8 cellular contexts compared by ENCODE assay signal in genomic region chr19:572140-572890, GRCh38. TPM values are rescaled to one million over a fixed set of nuclear protein-coding genes. Genes with fewer than 3 reads are reported as not detected.
DNase-seq lines count a peak whose midpoint lies in the region; TF ChIP-seq lines count a peak whose summit lies in the region.

TSS of gene BSG (plus strand) at chr19:572596. CDS start at chr19:572635, 39 bp downstream.

- H3F3A ChIP-seq in MM.1S (ENCODE audit: insufficient read depth, low read length) (peaks cover 14% of the 10 kb centered on the region), neural cell (ENCODE audit: insufficient read depth, low read length, poor library complexity, severe bottlenecking) (no peaks in the 10 kb centered on the region)

- no peak for TF ChIP-seq RAD21 in neural cell (conservative IDR thresholded peaks at IDR 0.05)

- peak within 1 kb of the TSS; percentile 98 for H3K4me3 ChIP-seq in HAP-1
- peak within 1 kb of the TSS; percentile 95 for H3K4me3 ChIP-seq in MM.1S (ENCODE audit: low read length)
- peak within 1 kb of the TSS; percentile 99 for H3K4me3 ChIP-seq in neural cell (ENCODE audit: low read length)
- H3K4me3 ChIP-seq in stomach: peak within 1 kb of the TSS; percentile 92 to 99 (median 96)

- in situ Hi-C loops in HAP-1 (cut with MboI; ENCODE audit: low sequenced_read_pairs): no loop called here

- intact Hi-C loops in stomach (cut with DNase I; ENCODE audit: low total_unique reads): loop anchor here (10.0 kb wide), 1 partner anchor 62 kb away; the partner anchor contains the start of genes FGF22 and POLRMT

- H2AFZ ChIP-seq in MM.1S (ENCODE audit: low read length): peak within 1 kb of the TSS; percentile 88
- peak within 1 kb of the TSS; percentile 28 for H2AFZ ChIP-seq in neural cell (ENCODE audit: low read depth, low read length)

- DNase-seq in ELF-1 (ENCODE audit: low read depth, low spot score) (peak; percentile 100), HAP-1 (ENCODE audit: low spot score in 2 of 2) (peak; percentile 98 to 99), MM.1S (peak; percentile 100), SIG-M5 (lab: John Stamatoyannopoulos, UW) (peak; percentile 71), activated gamma-delta T cell (lab: John Stamatoyannopoulos, UW) (peak; percentile 99), fibroblast of the conjunctiva (ENCODE audit: low read depth) (peak; percentile 96), stomach (peak; percentile 99)

- H3K27me3 ChIP-seq in HAP-1 (ENCODE audit: low read depth): no peaks in the 10 kb centered on the region
- H3K27me3 ChIP-seq in MM.1S (replicated peaks; ENCODE audit: insufficient read depth, low read length): no peaks in the 10 kb centered on the region
- H3K27me3 ChIP-seq in neural cell (ENCODE audit: insufficient read depth, low read depth, low read length): no peaks in the 10 kb centered on the region
- H3K27me3 ChIP-seq in stomach: no peaks in the 10 kb centered on the region

- H3K79me2 ChIP-seq in MM.1S (ENCODE audit: low read length) (peaks cover 49% of the 10 kb centered on the region), neural cell (replicated peaks; ENCODE audit: insufficient read depth, low read length) (peaks cover 40% of the 10 kb centered on the region)

- H3K4me2 ChIP-seq in MM.1S (ENCODE audit: low read depth, low read length): peak within 1 kb of the TSS; percentile 98
- peak within 1 kb of the TSS; percentile 72 for H3K4me2 ChIP-seq in neural cell (ENCODE audit: low read length)

- H3K9me3 ChIP-seq in HAP-1: peaks cover 2% of the 10 kb centered on the region; the same call in 1 of the 2 replicates
- no peaks in the 10 kb centered on the region for H3K9me3 ChIP-seq in MM.1S (replicated peaks; ENCODE audit: insufficient read depth, low read length)
- no peaks in the 10 kb centered on the region for H3K9me3 ChIP-seq in neural cell (ENCODE audit: low read length)
- H3K9me3 ChIP-seq in stomach: no peaks in the 10 kb centered on the region

- H4K20me1 ChIP-seq in MM.1S (ENCODE audit: insufficient read depth, low read length) (peaks cover 19% of the 10 kb centered on the region), neural cell (ENCODE audit: insufficient read depth) (peaks cover 4% of the 10 kb centered on the region)

- H3K9me2 ChIP-seq in MM.1S (replicated peaks; ENCODE audit: insufficient read depth, low read length) (no peaks in the 10 kb centered on the region), neural cell (ENCODE audit: insufficient read depth, low read length) (no peaks in the 10 kb centered on the region)

- no peak for TF ChIP-seq CTCF in MM.1S (IDR thresholded peaks at IDR 0.05; ENCODE audit: low read length)
- TF ChIP-seq CTCF in neural cell (IDR thresholded peaks at IDR 0.05; ENCODE audit: poor library complexity, severe bottlenecking): peak; percentile 22
- TF ChIP-seq CTCF in stomach (IDR thresholded peaks at IDR 0.05): no peak

- H3K9ac ChIP-seq in MM.1S (ENCODE audit: low read length) (peak within 1 kb of the TSS; percentile 99), neural cell (ENCODE audit: low read length) (peak within 1 kb of the TSS; percentile 94)

- TF ChIP-seq POLR2A in stomach (IDR thresholded peaks at IDR 0.05): peak in 2 of 4 donors; percentile 77 to 90

- TF ChIP-seq EP300 in neural cell (conservative IDR thresholded peaks at IDR 0.05; ENCODE audit: poor library complexity, severe bottlenecking) (peak; percentile 74), stomach (IDR thresholded peaks at IDR 0.05) (no peak)

- H3K4me1 ChIP-seq in HAP-1 (peaks cover 13% of the 10 kb centered on the region), MM.1S (ENCODE audit: low read length) (peaks cover 8% of the 10 kb centered on the region; the same call in 1 of the 2 replicates), stomach (peaks cover 39 to 58% (median 56%) of the 10 kb centered on the region in 4 donors)

- H3K27ac ChIP-seq in MM.1S (ENCODE audit: low read length) (peak within 1 kb of the TSS; percentile 87), neural cell (ENCODE audit: low read length) (peak within 1 kb of the TSS; percentile 86), stomach (peak within 1 kb of the TSS; percentile 93 to 97 (median 94))

- peaks cover 38% of the 10 kb centered on the region for H3K36me3 ChIP-seq in HAP-1 (replicated peaks)
- no peaks in the 10 kb centered on the region; the same call in 1 of the 2 replicates for H3K36me3 ChIP-seq in MM.1S (replicated peaks; ENCODE audit: insufficient read depth, low read length)
- no peaks in the 10 kb centered on the region for H3K36me3 ChIP-seq in neural cell (ENCODE audit: insufficient read depth, low read length)
- H3K36me3 ChIP-seq in stomach: peaks cover 0 to under 1% (median under 1%) of the 10 kb centered on the region in 4 donors

- 0 to 1% (median 1%) methylated on average over 38 to 95 of the region's 95 CpGs for WGBS in stomach, 5 donors

TF ChIP-seq in neural cell, 6 proteins besides CTCF, POLR2A, EP300 and RAD21:
- TF ChIP-seq TAF1 (IDR thresholded peaks at IDR 0.05; ENCODE audit: low read depth) (peak; percentile 89), REST (IDR thresholded peaks at IDR 0.05; ENCODE audit: borderline replicate concordance) (peak; percentile 93), POLR2AphosphoS5 (IDR thresholded peaks at IDR 0.05) (peak; percentile 98), SMC3 (conservative IDR thresholded peaks at IDR 0.05; ENCODE audit: poor library complexity) (peak; percentile 36), EZH2 (IDR thresholded peaks at IDR 0.05; ENCODE audit: borderline replicate concordance, insufficient read depth, low read length, poor library complexity, severe bottlenecking) (no peak), MXI1 (conservative IDR thresholded peaks at IDR 0.05; ENCODE audit: poor library complexity, severe bottlenecking) (peak; percentile 91)
TF ChIP-seq in neural cell: peak in this region for 5.

RNA-seq across cellular contexts. Expression of gene BSG, which starts in this region (rescaled TPM):
- polyA plus RNA-seq in neural cell (209 and 214 TPM in 2 replicates), stomach (100 to 1,000 TPM; 193 to 524 (median 393) TPM)
- polyA minus RNA-seq in neural cell: 142 and 143 TPM in 2 replicates
- 1,000 to 10,000 TPM in 1 of 5 donors, 100 to 1,000 TPM in 4; 184 to 1,029 (median 269) TPM for total RNA-seq in stomach

Comparison
In these comparisons a context has a peak if more than half of its experiments do, and no peak if none do; other contexts are left out.
1. Peak in every context shown above with its lines: DNase-seq, H3K4me3 ChIP-seq and H3K27ac ChIP-seq.